21 cellular contexts compared by ENCODE assay signal in the genomic region with DNA sequence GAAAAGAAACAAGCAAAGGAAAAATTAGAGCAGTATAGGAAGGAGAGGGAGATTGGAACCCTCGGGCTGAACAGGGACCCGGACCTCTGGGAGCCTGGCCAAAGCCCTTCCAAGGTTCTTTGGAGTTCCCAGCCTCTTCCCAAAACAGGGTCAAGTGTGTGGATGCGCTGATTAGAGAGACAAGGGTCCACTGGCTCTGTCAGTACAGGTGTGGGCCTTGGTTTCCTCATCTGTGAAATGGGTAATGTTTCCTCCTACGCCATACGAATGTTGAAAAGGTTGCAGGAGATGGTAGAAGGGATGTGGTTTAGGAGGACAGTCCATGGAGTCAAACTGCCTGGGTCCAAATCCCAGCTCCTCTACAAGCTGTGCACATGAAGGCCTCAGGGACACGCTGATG. TPM values are rescaled to one million over a fixed set of nuclear protein-coding genes. Genes with fewer than 3 reads are reported as not detected.
A peak's percentile ranks its signal among the peaks of the same experiment; 100 is the strongest.
DNase-seq lines count a peak whose midpoint lies in the region; ATAC-seq and TF ChIP-seq lines count a peak whose summit lies in the region.
"Had no signal": no experiment of that assay in that cellular context is flagged by ENCODE, and none has a peak within 500 bp of the region (broad histone marks: within the 10 kb centered on the region; RNA-seq: fewer than 3 reads in every experiment).

No MANE protein-coding gene starts in this region.

- intact Hi-C loops in CD8-positive, alpha-beta T cell (cut with DNase I, micrococcal nuclease), result no loop called here

- peaks cover 49% of the 10 kb centered on the region for H3K27me3 Mint-ChIP-seq in stimulated activated naive CD8-positive, alpha-beta T cell treated with anti-CD3 and anti-CD28 coated beads, Interleukin-15, amount 100 ng/mL, for 72 hours
- H3K27me3 Mint-ChIP-seq in T-helper 17 cell, result peaks cover 47% of the 10 kb centered on the region
- peaks cover 26% of the 10 kb centered on the region for H3K27me3 Mint-ChIP-seq in CD8-positive, alpha-beta T cell (ENCODE audit: low read depth)

- H4K20me1 ChIP-seq in osteoblast (ENCODE audit: insufficient read depth, low read length), result no peaks in the 10 kb centered on the region
- H4K20me1 ChIP-seq: BLaER1 had no signal

- H3K4me3 Mint-ChIP-seq in stimulated activated naive CD8-positive, alpha-beta T cell treated with anti-CD3 and anti-CD28 coated beads, Interleukin-15, amount 100 ng/mL, for 72 hours, result no peak overlapping the region
- H3K4me3 Mint-ChIP-seq in T-helper 17 cell, result no peak overlapping the region
- H3K4me3 Mint-ChIP-seq in CD8-positive, alpha-beta T cell, result no peak overlapping the region
- H3K4me3 Mint-ChIP-seq: B cell; CD4-positive, CD25-positive, alpha-beta regulatory T cell; CD8-positive, alpha-beta memory T cell had no signal

- H3K9me3 ChIP-seq in T-helper 17 cell (ENCODE audit: control insufficient read depth, low read length, poor library complexity, severe bottlenecking) (no peaks in the 10 kb centered on the region), osteoblast (ENCODE audit: low read depth, low read length) (no peaks in the 10 kb centered on the region)
- no peaks in the 10 kb centered on the region for H3K9me3 ChIP-seq in CD8-positive, alpha-beta T cell (ENCODE audit: low read length)
- H3K9me3 ChIP-seq: BLaER1 had no signal

- H3K4me2 ChIP-seq in osteoblast (ENCODE audit: insufficient read depth, low read length), result no peak overlapping the region
- H3K4me2 ChIP-seq: BLaER1 had no signal

- peak; percentile 15 for ATAC-seq in stimulated activated naive CD8-positive, alpha-beta T cell treated with anti-CD3 and anti-CD28 coated beads, Interleukin-15, Interleukin-2, amounts not matched to agents 100 U/mL and 50 U/mL, for 24 hours
- ATAC-seq in stimulated activated naive CD8-positive, alpha-beta T cell treated with anti-CD3 and anti-CD28 coated beads, Interleukin-15, amount 100 ng/mL, for 72 hours, result no peak
- no peak for ATAC-seq in T-helper 17 cell
- ATAC-seq in CD8-positive, alpha-beta T cell, result no peak

- H3K4me1 Mint-ChIP-seq in stimulated activated naive CD8-positive, alpha-beta T cell treated with anti-CD3 and anti-CD28 coated beads, Interleukin-15, amount 100 ng/mL, for 72 hours, result peaks cover 10% of the 10 kb centered on the region
- H3K4me1 Mint-ChIP-seq in T-helper 17 cell, result peaks cover 13% of the 10 kb centered on the region
- H3K4me1 Mint-ChIP-seq in CD8-positive, alpha-beta T cell (ENCODE audit: low read depth), result no peaks in the 10 kb centered on the region
- H3K4me1 Mint-ChIP-seq: B cell; CD4-positive, CD25-positive, alpha-beta regulatory T cell; CD8-positive, alpha-beta memory T cell had no signal

- H3K36me3 Mint-ChIP-seq in T-helper 17 cell (ENCODE audit: low read depth), result peaks cover 7% of the 10 kb centered on the region
- no peaks in the 10 kb centered on the region for H3K36me3 Mint-ChIP-seq in CD8-positive, alpha-beta T cell
- H3K36me3 Mint-ChIP-seq: CD4-positive, CD25-positive, alpha-beta regulatory T cell; CD8-positive, alpha-beta memory T cell had no signal

- H3K9me3 Mint-ChIP-seq in stimulated activated naive CD8-positive, alpha-beta T cell treated with anti-CD3 and anti-CD28 coated beads, Interleukin-15, amount 100 ng/mL, for 72 hours, result no peaks in the 10 kb centered on the region
- no peaks in the 10 kb centered on the region for H3K9me3 Mint-ChIP-seq in CD8-positive, alpha-beta T cell
- H3K9me3 Mint-ChIP-seq: CD4-positive, CD25-positive, alpha-beta regulatory T cell had no signal

- POLR2A ChIA-PET in CD8-positive, alpha-beta T cell (lab: Charles Lee), result no interaction called here

- no peak overlapping the region for H3K4me3 ChIP-seq in osteoblast (ENCODE audit: insufficient read depth, low read length)
- H3K4me3 ChIP-seq in CD8-positive, alpha-beta T cell (ENCODE audit: low read depth, low read length), result no peak overlapping the region
- H3K4me3 ChIP-seq: BLaER1, GM23248 had no signal

- no peaks in the 10 kb centered on the region for H3K4me1 ChIP-seq in osteoblast (ENCODE audit: insufficient read depth, low read length)
- no peaks in the 10 kb centered on the region for H3K4me1 ChIP-seq in CD8-positive, alpha-beta T cell (ENCODE audit: insufficient read depth, low read length)

- no peak overlapping the region for H2AFZ ChIP-seq in osteoblast (ENCODE audit: low read length)
- H2AFZ ChIP-seq: GM23248 had no signal

- no peak overlapping the region for H3K27ac Mint-ChIP-seq in stimulated activated naive CD8-positive, alpha-beta T cell treated with anti-CD3 and anti-CD28 coated beads, Interleukin-15, amount 100 ng/mL, for 72 hours
- H3K27ac Mint-ChIP-seq in T-helper 17 cell, result peak overlapping the region; percentile 60
- H3K27ac Mint-ChIP-seq in CD8-positive, alpha-beta T cell, result no peak overlapping the region
- H3K27ac Mint-ChIP-seq: B cell; CD8-positive, alpha-beta memory T cell had no signal

- DNase-seq in stimulated activated naive CD8-positive, alpha-beta T cell treated with anti-CD3 and anti-CD28 coated beads, Interleukin-15, Interleukin-2, amounts not matched to agents 100 U/mL and 50 U/mL, for 24 hours, result no peak
- DNase-seq in stimulated activated naive CD8-positive, alpha-beta T cell treated with anti-CD3 and anti-CD28 coated beads, Interleukin-15, amount 100 ng/mL, for 72 hours, result no peak
- DNase-seq in T-helper 17 cell (no peak), osteoblast (ENCODE audit: insufficient read length, low spot score, missing footprints) (peak; percentile 39)
- no peak for DNase-seq in CD8-positive, alpha-beta T cell
- DNase-seq in activated CD4-positive, alpha-beta T cell treated with anti-CD3 and anti-CD28 coated beads for 1 hour, result no peak
- DNase-seq: CD4-positive, CD25-positive, alpha-beta regulatory T cell; CD8-positive, alpha-beta memory T cell; DMS53; DMS79 treated with DMSO at 0.1 percent for 48 hours; GF-D8; GM23248; H7; HCEC 1CT had no signal

- no peak overlapping the region for H3K27ac ChIP-seq in osteoblast (ENCODE audit: low read depth, low read length)
- H3K27ac ChIP-seq in CD8-positive, alpha-beta T cell (ENCODE audit: low read depth, low read length), result no peak overlapping the region
- H3K27ac ChIP-seq: BLaER1, C4-2B, GM23248 had no signal

- CTCF ChIA-PET in CD8-positive, alpha-beta T cell (lab: Charles Lee), result no interaction called here

- H3K36me3 ChIP-seq in osteoblast (ENCODE audit: insufficient read depth, low read length), result no peaks in the 10 kb centered on the region
- no peaks in the 10 kb centered on the region for H3K36me3 ChIP-seq in CD8-positive, alpha-beta T cell (ENCODE audit: insufficient read depth, low read length)
- H3K36me3 ChIP-seq: BLaER1 had no signal

- H3K79me2 ChIP-seq in osteoblast (ENCODE audit: insufficient read depth, low read length), result no peaks in the 10 kb centered on the region

- H3K27me3 ChIP-seq in osteoblast (ENCODE audit: insufficient read depth, low read length), result peaks cover 26% of the 10 kb centered on the region
- H3K27me3 ChIP-seq in CD8-positive, alpha-beta T cell (ENCODE audit: insufficient read depth, low read length), result peaks cover 7% of the 10 kb centered on the region

- TF ChIP-seq CTCF in osteoblast (IDR thresholded peaks at IDR 0.05; ENCODE audit: extremely low read depth, low read depth, low read length), result no peak
- TF ChIP-seq CTCF in CD8-positive, alpha-beta T cell (IDR thresholded peaks at IDR 0.05), result no peak

RNA-seq across cellular contexts. Expression of gene SYCN, which starts 2.1 kb away (rescaled TPM):
- total RNA-seq in T-helper 17 cell (not detected), osteoblast (not detected in 2 replicates)
- total RNA-seq in CD8-positive, alpha-beta T cell, result not detected
- total RNA-seq: A172; B cell; CD4-positive, CD25-positive, alpha-beta regulatory T cell; CD8-positive, alpha-beta memory T cell; Daoy; G401; GM23248; H1; H7 had no signal

RNA-seq across cellular contexts. Expression of gene NCCRP1, which starts 9.4 kb away (rescaled TPM):
- total RNA-seq in T-helper 17 cell, result not detected
- not detected in 2 replicates for total RNA-seq in osteoblast
- not detected for total RNA-seq in CD8-positive, alpha-beta T cell
- total RNA-seq: A172; B cell; CD4-positive, CD25-positive, alpha-beta regulatory T cell; CD8-positive, alpha-beta memory T cell; GM23248; H7 had no signal

RNA-seq across cellular contexts. Expression of gene IFNL3, which starts 38.7 kb away (rescaled TPM):
- total RNA-seq in T-helper 17 cell (not detected), osteoblast (not detected in 2 replicates)
- total RNA-seq in CD8-positive, alpha-beta T cell, result not detected
- total RNA-seq: A172; B cell; CD4-positive, CD25-positive, alpha-beta regulatory T cell; CD8-positive, alpha-beta memory T cell; Daoy; G401; GM23248; H1; H7 had no signal

RNA-seq across cellular contexts. Expression of gene IFNL4, which starts 42.5 kb away (rescaled TPM):
- total RNA-seq in T-helper 17 cell (not detected), osteoblast (not detected in 2 replicates)
- not detected for total RNA-seq in CD8-positive, alpha-beta T cell
- total RNA-seq: A172; B cell; CD4-positive, CD25-positive, alpha-beta regulatory T cell; Daoy; G401; GM23248; H1; H7 had no signal
